Comparison of ENCODE assay signal across 30 cellular contexts in genomic region chr6:32457054-32457453, GRCh38. TPM values are rescaled to one million over a fixed set of nuclear protein-coding genes. Genes with fewer than 3 reads are reported as not detected.
"Had no signal": no experiment of that assay in that cellular context is flagged by ENCODE, and none has a peak within 500 bp of the region (broad histone marks: within the 10 kb centered on the region; RNA-seq: fewer than 3 reads in every experiment).

No MANE protein-coding gene starts in this region.

- DNase-seq: stimulated activated CD4-positive, alpha-beta T cell treated with anti-CD3 and anti-CD28 coated beads, Interleukin-2, amount 100 ng/mL, for 48 hours; stimulated activated CD4-positive, alpha-beta T cell treated with anti-CD3 and anti-CD28 coated beads, Interleukin-4, amount 100 ng/mL, for 1 hour; stimulated activated CD4-positive, alpha-beta T cell treated with anti-CD3 and anti-CD28 coated beads, Interleukin-4, amount 100 ng/mL, for 24 hours; stimulated activated CD4-positive, alpha-beta T cell treated with anti-CD3 and anti-CD28 coated beads, Interleukin-4, amount 100 ng/mL, for 4 hours; stimulated activated CD8-positive, alpha-beta memory T cell treated with anti-CD3 and anti-CD28 coated beads, Interleukin-4, amount 100 ng/mL, for 48 hours; stimulated activated naive B cell treated with anti-CD40 and anti-IgM and Interleukin-4, amounts not matched to agents 10 μg/mL and 1 μg/mL and 100 μg/mL, for 72 hours; stimulated activated naive CD4-positive, alpha-beta T cell; stimulated activated naive CD4-positive, alpha-beta T cell treated with Interleukin-2 at 50 U/mL for 16 hours; stimulated activated naive CD8-positive, alpha-beta T cell treated with anti-CD3 and anti-CD28 coated beads, Interleukin-15, amount 100 ng/mL, for 72 hours; stimulated activated naive CD8-positive, alpha-beta T cell treated with anti-CD3 and anti-CD28 coated beads, Interleukin-15, Interleukin-2, amounts not matched to agents 100 U/mL and 50 U/mL, for 24 hours; stomach; substantia nigra; testis; thyroid gland; tibial artery; transverse colon; trophoblast cell; upper lobe of left lung; upper lobe of right lung; uterus had no signal

- H3K27me3 ChIP-seq: testis, thyroid gland, upper lobe of left lung, upper lobe of right lung, uterus, vagina had no signal

- H3K4me1 ChIP-seq: stomach, suprapubic skin, testis, thyroid gland, tibial artery, tibial nerve, transverse colon, upper lobe of left lung, upper lobe of right lung, uterus, vagina had no signal

- ATAC-seq: stimulated activated effector memory CD8-positive, alpha-beta T cell treated with anti-CD3 and anti-CD28 coated beads, Interleukin-12 subunit alpha, Interleukin-12 subunit beta, amount 100 ng/mL, for 72 hours; stimulated activated memory B cell treated with anti-CD40 and anti-IgM and Interleukin-4, amounts not matched to agents 10 μg/mL and 1 μg/mL and 100 μg/mL, for 72 hours; stimulated activated naive B cell treated with anti-CD40 and anti-IgM and Interleukin-4, amounts not matched to agents 10 μg/mL and 1 μg/mL and 100 μg/mL, for 72 hours; stimulated activated naive CD8-positive, alpha-beta T cell treated with anti-CD3 and anti-CD28 coated beads, Interleukin-15, amount 100 ng/mL, for 72 hours; stimulated activated naive CD8-positive, alpha-beta T cell treated with anti-CD3 and anti-CD28 coated beads, Interleukin-15, Interleukin-2, amounts not matched to agents 100 U/mL and 50 U/mL, for 24 hours; upper lobe of right lung had no signal

- H3K36me3 ChIP-seq: stomach, suprapubic skin, thoracic aorta, thyroid gland, tibial artery, tibial nerve, transverse colon, upper lobe of left lung, upper lobe of right lung, uterus, vagina had no signal

- H3K9me3 ChIP-seq: suprapubic skin, testis, thoracic aorta, thyroid gland, tibial artery, tibial nerve, transverse colon, upper lobe of left lung, upper lobe of right lung, uterus, vagina had no signal

- H3K4me3 ChIP-seq: stomach, suprapubic skin, testis, thoracic aorta, thyroid gland, tibial artery, tibial nerve, transverse colon, upper lobe of left lung, upper lobe of right lung, uterus, vagina had no signal

- H3K27ac ChIP-seq: stomach, suprapubic skin, testis, thoracic aorta, thyroid gland, tibial artery, tibial nerve, transverse colon, upper lobe of left lung, upper lobe of right lung, uterus, vagina had no signal

RNA-seq across cellular contexts. Expression of gene BTNL2, which starts 50.1 kb away (rescaled TPM):
- total RNA-seq: stomach, subcutaneous adipose tissue, suprapubic skin, temporal lobe, thoracic aorta, thyroid gland, tibial nerve, transverse colon, upper lobe of left lung, upper lobe of right lung, ureter, urinary bladder, uterus, vagina had no signal
